Comparison of ENCODE assay signal across 10 cellular contexts in the genomic region with DNA sequence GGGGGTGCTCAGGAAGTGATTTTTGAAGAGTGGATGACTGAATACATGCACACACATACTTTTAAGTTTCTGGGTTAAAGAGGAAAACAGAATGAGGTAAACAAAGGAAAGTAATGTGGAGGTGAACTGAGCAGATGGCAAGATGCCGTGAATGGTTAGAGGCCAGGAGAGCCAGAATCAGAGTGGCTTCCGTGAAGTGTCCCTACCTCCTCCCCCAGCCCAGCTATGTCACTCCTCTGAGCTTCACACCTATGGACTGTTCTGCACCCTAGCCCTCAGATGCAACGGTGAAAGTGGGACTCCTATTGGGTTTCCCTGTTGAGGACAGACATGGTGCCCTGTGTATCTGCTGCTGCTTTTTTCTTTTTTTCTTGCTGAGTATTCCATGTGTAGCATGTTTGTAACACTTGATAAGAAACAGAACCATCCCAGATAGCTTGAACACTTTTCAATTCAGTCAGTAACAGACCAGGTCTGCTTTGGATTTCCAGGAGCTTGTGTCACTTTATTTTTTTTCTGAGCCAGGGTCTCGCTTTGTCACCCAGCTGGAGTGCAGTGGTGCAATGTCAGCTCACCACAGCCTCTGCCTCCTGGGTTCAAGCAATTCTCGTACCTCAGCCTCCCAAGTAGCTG. TPM values are rescaled to one million over a fixed set of nuclear protein-coding genes. Genes with fewer than 3 reads are reported as not detected.
DNase-seq lines count a peak whose midpoint lies in the region; ATAC-seq and TF ChIP-seq lines count a peak whose summit lies in the region.
"Had no signal": no experiment of that assay in that cellular context is flagged by ENCODE, and none has a peak within 500 bp of the region (broad histone marks: within the 10 kb centered on the region; RNA-seq: fewer than 3 reads in every experiment).

No MANE protein-coding gene starts in this region.

- H3K4me3 ChIP-seq in effector memory CD4-positive, alpha-beta T cell (ENCODE audit: insufficient read depth, low read depth, low read length, poor library complexity, severe bottlenecking): peak overlapping the region; percentile 3
- no peak overlapping the region for H3K4me3 ChIP-seq in neuronal stem cell (ENCODE audit: low read length in 2 of 2)

- no peak for DNase-seq in activated naive CD4-positive, alpha-beta T cell treated with anti-CD3 and anti-CD28 coated beads, Interleukin-2, amount 10 ng/mL, durations not matched to agents 7 days and 5 days
- no peak for DNase-seq in activated naive CD4-positive, alpha-beta T cell treated with anti-CD3 and anti-CD28 coated beads, Interleukin-2, amount 50 U/mL, for 16 hours
- no peak for DNase-seq in effector memory CD4-positive, alpha-beta T cell
- DNase-seq in type B pancreatic cell (ENCODE audit: extremely low spot score, unreplicated experiment) (no peak), HuH-7.5 (ENCODE audit: low spot score) (no peak), neuronal stem cell (ENCODE audit: low spot score) (no peak)
- no peak for DNase-seq in effector CD8-positive, alpha-beta T cell (lab: John Stamatoyannopoulos, UW)
- DNase-seq: BE2C, NCI-H510A treated with DMSO at 0.1 percent for 48 hours had no signal

- H2BK12ac ChIP-seq in neuronal stem cell (ENCODE audit: low read length): no peak overlapping the region

- TF ChIP-seq CTCF in type B pancreatic cell (conservative IDR thresholded peaks at IDR 0.05): no peak

- no peak overlapping the region for H3K4ac ChIP-seq in neuronal stem cell (ENCODE audit: low read length)

- H3K23ac ChIP-seq in neuronal stem cell (ENCODE audit: low read depth, low read length, poor library complexity): no peak overlapping the region

- no peak overlapping the region for H2BK15ac ChIP-seq in neuronal stem cell (ENCODE audit: low read length)

- H2AK5ac ChIP-seq in neuronal stem cell (ENCODE audit: low read depth, low read length): no peak overlapping the region

- no peak overlapping the region for H3K4me2 ChIP-seq in neuronal stem cell (ENCODE audit: insufficient read depth, low read length, poor library complexity, severe bottlenecking)

- H3K4me1 ChIP-seq in effector memory CD4-positive, alpha-beta T cell (ENCODE audit: control insufficient read depth, insufficient read depth, low read length, poor library complexity, severe bottlenecking): peaks cover 66% of the 10 kb centered on the region
- H3K4me1 ChIP-seq in neuronal stem cell (ENCODE audit: control insufficient read depth in 2 of 2, insufficient read depth in 1 of 2, low read depth in 1 of 2, low read length in 2 of 2): peaks cover 0 to 4% of the 10 kb centered on the region in 2 donors

- H3K27ac ChIP-seq in effector memory CD4-positive, alpha-beta T cell (ENCODE audit: insufficient read depth, low read length, poor library complexity, severe bottlenecking): peak overlapping the region; percentile 69
- H3K27ac ChIP-seq in neuronal stem cell (replicated peaks; ENCODE audit: low read length): no peak overlapping the region

- no peak overlapping the region for H3K9ac ChIP-seq in neuronal stem cell (ENCODE audit: low read depth, low read length, poor library complexity)

- peaks cover 65% of the 10 kb centered on the region for H3K36me3 Mint-ChIP-seq in activated naive CD4-positive, alpha-beta T cell treated with anti-CD3 and anti-CD28 coated beads, Interleukin-2, amount 10 ng/mL, durations not matched to agents 7 days and 5 days
- H3K36me3 Mint-ChIP-seq in type B pancreatic cell: peaks cover 8% of the 10 kb centered on the region

- H4K8ac ChIP-seq in neuronal stem cell (ENCODE audit: low read depth, low read length): no peak overlapping the region

- H3K9me3 ChIP-seq in effector memory CD4-positive, alpha-beta T cell (ENCODE audit: control insufficient read depth, low read length): no peaks in the 10 kb centered on the region
- peaks cover 0 to 2% of the 10 kb centered on the region in 2 donors for H3K9me3 ChIP-seq in neuronal stem cell (replicated peaks in 1 of 2; ENCODE audit: control insufficient read depth in 2 of 2, insufficient read depth in 1 of 2, low read depth in 1 of 2, low read length in 2 of 2)
- H3K9me3 ChIP-seq: BE2C had no signal

- WGBS in neuronal stem cell (ENCODE audit: extremely low coverage in 2 of 2, insufficient read length in 2 of 2, insufficient replicate concordance in 1 of 2), 2 donors: no CpG with 5 or more reads among the region's 5 CpGs

- no peaks in the 10 kb centered on the region for H3K36me3 ChIP-seq in effector memory CD4-positive, alpha-beta T cell (ENCODE audit: control insufficient read depth, insufficient read depth, low read length)
- H3K36me3 ChIP-seq in neuronal stem cell (replicated peaks in 1 of 2; ENCODE audit: control insufficient read depth in 2 of 2, insufficient read depth in 2 of 2, low read length in 2 of 2): peaks cover 24 to 94% of the 10 kb centered on the region in 2 donors

- peaks cover 6% of the 10 kb centered on the region for H3K79me1 ChIP-seq in neuronal stem cell (ENCODE audit: low read depth, low read length)

- CTCF ChIA-PET in activated naive CD4-positive, alpha-beta T cell treated with anti-CD3 and anti-CD28 coated beads, Interleukin-2, amount 10 ng/mL, durations not matched to agents 7 days and 5 days (lab: Charles Lee): interaction anchor here (0.9 to 4.4 kb wide), 14 partner anchors 10 to 60 kb away, joined by 3 to 37 read pairs (median 8); no protein-coding TSS in a partner anchor

- no peaks in the 10 kb centered on the region for H3K27me3 Mint-ChIP-seq in activated naive CD4-positive, alpha-beta T cell treated with anti-CD3 and anti-CD28 coated beads, Interleukin-2, amount 10 ng/mL, durations not matched to agents 7 days and 5 days
- H3K27me3 Mint-ChIP-seq in type B pancreatic cell: no peaks in the 10 kb centered on the region

- H2BK120ac ChIP-seq in neuronal stem cell (ENCODE audit: low read depth, low read length): no peak overlapping the region

- H4K91ac ChIP-seq in neuronal stem cell (ENCODE audit: low read depth, low read length, poor library complexity): no peak overlapping the region

- no peak overlapping the region for H3K18ac ChIP-seq in neuronal stem cell (ENCODE audit: low read length)

- H3K4me3 Mint-ChIP-seq in activated naive CD4-positive, alpha-beta T cell treated with anti-CD3 and anti-CD28 coated beads, Interleukin-2, amount 10 ng/mL, durations not matched to agents 7 days and 5 days: peak overlapping the region; percentile 40
- no peak overlapping the region for H3K4me3 Mint-ChIP-seq in type B pancreatic cell

- peak; percentile 12 for ATAC-seq in HG03280 (IDR thresholded peaks at IDR 0.05; ENCODE audit: unreplicated experiment)

- peak overlapping the region; percentile 98 for H3K27ac Mint-ChIP-seq in activated naive CD4-positive, alpha-beta T cell treated with anti-CD3 and anti-CD28 coated beads, Interleukin-2, amount 10 ng/mL, durations not matched to agents 7 days and 5 days
- peak overlapping the region; percentile 72 for H3K27ac Mint-ChIP-seq in type B pancreatic cell

- no peaks in the 10 kb centered on the region for H3K27me3 ChIP-seq in effector memory CD4-positive, alpha-beta T cell (replicated peaks; ENCODE audit: control insufficient read depth, insufficient read depth, low read length, poor library complexity, severe bottlenecking)
- H3K27me3 ChIP-seq in neuronal stem cell (ENCODE audit: control insufficient read depth in 3 of 3, insufficient read depth in 3 of 3, low read depth in 1 of 3, low read length in 3 of 3): no peaks in the 10 kb centered on the region
- H3K27me3 ChIP-seq: BE2C had no signal

- no peak overlapping the region for H2AFZ ChIP-seq in neuronal stem cell (ENCODE audit: low read length)

- no peak overlapping the region for H2BK5ac ChIP-seq in neuronal stem cell (ENCODE audit: low read length)

- H3K4me1 Mint-ChIP-seq in activated naive CD4-positive, alpha-beta T cell treated with anti-CD3 and anti-CD28 coated beads, Interleukin-2, amount 10 ng/mL, durations not matched to agents 7 days and 5 days: peaks cover 82% of the 10 kb centered on the region
- H3K4me1 Mint-ChIP-seq in type B pancreatic cell (ENCODE audit: unreplicated experiment): peaks cover 47% of the 10 kb centered on the region

- H3K14ac ChIP-seq in neuronal stem cell (ENCODE audit: low read length): no peak overlapping the region

- no peaks in the 10 kb centered on the region for H3K9me3 Mint-ChIP-seq in activated naive CD4-positive, alpha-beta T cell treated with anti-CD3 and anti-CD28 coated beads, Interleukin-2, amount 10 ng/mL, durations not matched to agents 7 days and 5 days
- no peaks in the 10 kb centered on the region for H3K9me3 Mint-ChIP-seq in type B pancreatic cell

RNA-seq across cellular contexts. Expression of gene BBC3, which starts 43.9 kb away (rescaled TPM):
- 14.8 and 36.2 TPM in 2 replicates for total RNA-seq in type B pancreatic cell (ENCODE audit: low replicate concordance)
- polyA plus RNA-seq in neuronal stem cell (2013, experiment 1 of 2): 20.7 TPM
- polyA plus RNA-seq in neuronal stem cell (2013, experiment 2 of 2): 20.0 TPM

RNA-seq across cellular contexts. Expression of gene SAE1, which starts 56.5 kb away (rescaled TPM):
- 102 and 155 TPM in 2 replicates for total RNA-seq in type B pancreatic cell (ENCODE audit: low replicate concordance)
- polyA plus RNA-seq in neuronal stem cell (2013, experiment 1 of 2): 238 TPM
- 232 TPM for polyA plus RNA-seq in neuronal stem cell (2013, experiment 2 of 2)
